ENCODE assay signal across 8 cellular contexts in genomic region chr10:80202934-80203834, GRCh38. TPM values are rescaled to one million over a fixed set of nuclear protein-coding genes. Genes with fewer than 3 reads are reported as not detected.
A peak's percentile ranks its signal among the peaks of the same experiment; 100 is the strongest.
DNase-seq lines count a peak whose midpoint lies in the region; ATAC-seq and TF ChIP-seq lines count a peak whose summit lies in the region.

No MANE protein-coding gene starts in this region.

- H3K4me3 ChIP-seq in BE2C (ENCODE audit: low read depth, low read length) (no peak overlapping the region), OCI-LY7 (ENCODE audit: low read depth, low read length, poor library complexity, severe bottlenecking) (peak overlapping the region; percentile 80)

- H3K27ac Mint-ChIP-seq in activated T-helper 2 cell treated with anti-CD3 and anti-CD28 coated beads, Interferon-gamma antibody, Interleukin-2, Interleukin-4, amounts not matched to agents 10 μg/mL and 5 μg/mL and 100 μg/mL, durations not matched to agents 14 hours and 24 hours and 36 hours: peak overlapping the region; percentile 86

- H3K4me3 Mint-ChIP-seq in activated T-helper 2 cell treated with anti-CD3 and anti-CD28 coated beads, Interferon-gamma antibody, Interleukin-2, Interleukin-4, amounts not matched to agents 10 μg/mL and 5 μg/mL and 100 μg/mL, durations not matched to agents 14 hours and 24 hours and 36 hours (ENCODE audit: low read depth): peak overlapping the region; percentile 97

- H3K27ac ChIP-seq in OCI-LY7 (ENCODE audit: low read depth, low read length, poor library complexity, severe bottlenecking): peak overlapping the region; percentile 62

- H3K9me3 ChIP-seq in BE2C: no peaks in the 10 kb centered on the region
- no peaks in the 10 kb centered on the region for H3K9me3 ChIP-seq in OCI-LY7 (ENCODE audit: low read length)

- no peaks in the 10 kb centered on the region for H3K27me3 Mint-ChIP-seq in activated T-helper 2 cell treated with anti-CD3 and anti-CD28 coated beads, Interferon-gamma antibody, Interleukin-2, Interleukin-4, amounts not matched to agents 10 μg/mL and 5 μg/mL and 100 μg/mL, durations not matched to agents 14 hours and 24 hours and 36 hours (ENCODE audit: low read depth)

- peaks cover 71% of the 10 kb centered on the region for H3K79me2 ChIP-seq in OCI-LY7 (ENCODE audit: insufficient read depth, low read depth, low read length)

- peak overlapping the region; percentile 99 for H3K4me2 ChIP-seq in OCI-LY7 (ENCODE audit: low read length)

- intact Hi-C loops in OCI-LY7 (cut with micrococcal nuclease; ENCODE audit: unreplicated experiment): loop anchor here (5.0 to 10.0 kb wide), 2 partner anchors 254 to 958 kb away; no protein-coding TSS in a partner anchor
- intact Hi-C loops in activated T-helper 2 cell treated with anti-CD3 and anti-CD28 coated beads, Interferon-gamma antibody, Interleukin-2, Interleukin-4, amounts not matched to agents 10 μg/mL and 5 μg/mL and 100 μg/mL, durations not matched to agents 14 hours and 24 hours and 36 hours (cut with micrococcal nuclease): loop anchor here (1.0 to 10.0 kb wide), 4 partner anchors 15 to 868 kb away; no protein-coding TSS in a partner anchor

- peaks cover 12% of the 10 kb centered on the region; the same call in 1 of the 2 replicates for H4K20me1 ChIP-seq in OCI-LY7 (ENCODE audit: insufficient read depth, low read length)

- H2AFZ ChIP-seq in OCI-LY7 (ENCODE audit: low read length): no peak overlapping the region; the same call in 1 of the 2 replicates

- DNase-seq in BE2C: no peak
- DNase-seq in OCI-LY7 (ENCODE audit: low spot score): peak; percentile 83
- DNase-seq in activated T-helper 2 cell treated with anti-CD3 and anti-CD28 coated beads, Interferon-gamma antibody, Interleukin-2, Interleukin-4, amounts not matched to agents 10 μg/mL and 5 μg/mL and 100 μg/mL, durations not matched to agents 14 hours and 24 hours and 36 hours (ENCODE audit: low spot score): peak; percentile 67
- DNase-seq in glomerular visceral epithelial cell (ENCODE audit: extremely low spot score): peak; percentile 85
- DNase-seq in pulmonary artery endothelial cell (ENCODE audit: low read depth, low spot score): peak; percentile 41
- no peak for DNase-seq in HuH-7 (ENCODE audit: low spot score)

- H3K9me2 ChIP-seq in OCI-LY7 (ENCODE audit: insufficient read depth, low read length): no peaks in the 10 kb centered on the region

- H3K27me3 ChIP-seq in BE2C: no peaks in the 10 kb centered on the region

- POLR2A ChIA-PET in OCI-LY7 (lab: Charles Lee): interaction anchor here (0.6 to 4.2 kb wide), 6 partner anchors 8 to 862 kb away, joined by 3 to 36 read pairs (median 4); no protein-coding TSS in a partner anchor

- H3K9me3 Mint-ChIP-seq in activated T-helper 2 cell treated with anti-CD3 and anti-CD28 coated beads, Interferon-gamma antibody, Interleukin-2, Interleukin-4, amounts not matched to agents 10 μg/mL and 5 μg/mL and 100 μg/mL, durations not matched to agents 14 hours and 24 hours and 36 hours: no peaks in the 10 kb centered on the region

- BruUV-seq in OCI-LY7 (replicated peaks; lab: Mats Ljungman, UMichigan): TSS peak; percentile 29

- no peaks in the 10 kb centered on the region for H3K36me3 ChIP-seq in BE2C
- 0 out of 2 replicates have a peak, but pooled peaks cover 7% of the 10 kb centered on the region for H3K36me3 ChIP-seq in OCI-LY7 (ENCODE audit: insufficient read depth, low read length)

- H3K4me1 ChIP-seq in BE2C: no peaks in the 10 kb centered on the region; the same call in 1 of the 2 replicates
- peaks cover 64% of the 10 kb centered on the region for H3K4me1 ChIP-seq in OCI-LY7 (ENCODE audit: insufficient read depth, low read length, poor library complexity, severe bottlenecking)

- TF ChIP-seq CTCF in BE2C (IDR thresholded peaks at IDR 0.05; ENCODE audit: low read depth, low read length) (peak; percentile 15; the same call in 1 of the 2 replicates), OCI-LY7 (conservative IDR thresholded peaks at IDR 0.05; ENCODE audit: low read length) (peak; percentile 86)

- CTCF ChIA-PET in OCI-LY7 (lab: Charles Lee; ENCODE audit: unreplicated experiment): interaction anchor here (0.6 to 2.2 kb wide), 4 partner anchors 15 to 59 kb away, joined by 3 to 15 read pairs (median 5); no protein-coding TSS in a partner anchor

- peaks cover 58% of the 10 kb centered on the region for H3K4me1 Mint-ChIP-seq in activated T-helper 2 cell treated with anti-CD3 and anti-CD28 coated beads, Interferon-gamma antibody, Interleukin-2, Interleukin-4, amounts not matched to agents 10 μg/mL and 5 μg/mL and 100 μg/mL, durations not matched to agents 14 hours and 24 hours and 36 hours (ENCODE audit: low read depth)

- H3K36me3 Mint-ChIP-seq in activated T-helper 2 cell treated with anti-CD3 and anti-CD28 coated beads, Interferon-gamma antibody, Interleukin-2, Interleukin-4, amounts not matched to agents 10 μg/mL and 5 μg/mL and 100 μg/mL, durations not matched to agents 14 hours and 24 hours and 36 hours (ENCODE audit: low read depth): peaks cover 37% of the 10 kb centered on the region

- ATAC-seq in GM18870 (IDR thresholded peaks at IDR 0.05; ENCODE audit: unreplicated experiment) (peak; percentile 73), HG03095 (IDR thresholded peaks at IDR 0.05; ENCODE audit: unreplicated experiment) (peak; percentile 52)

RNA-seq across cellular contexts. Expression of gene ANXA11, which starts 2.2 kb away (rescaled TPM):
- polyA plus RNA-seq in BE2C (2012; ENCODE audit: insufficient read depth, insufficient read length, low read depth): 26.7 TPM
- 87.8 and 93.9 TPM in 2 replicates for total RNA-seq in OCI-LY7 (2014; rRNA removed; shearing (Covaris generic))
- 164 and 199 TPM in 2 replicates for total RNA-seq in OCI-LY7 (2022)
- 251 and 264 TPM in 2 replicates for total RNA-seq in activated T-helper 2 cell treated with anti-CD3 and anti-CD28 coated beads, Interferon-gamma antibody, Interleukin-2, Interleukin-4, amounts not matched to agents 10 μg/mL and 5 μg/mL and 100 μg/mL, durations not matched to agents 14 hours and 24 hours and 36 hours
- 35.8 and 41.9 TPM in 2 replicates for total RNA-seq in pulmonary artery endothelial cell

Comparison
In these comparisons a context has a peak if more than half of its experiments do, and no peak if none do; other contexts are left out.
1. DNase-seq: peak in OCI-LY7 (single experiment), activated T-helper 2 cell treated with anti-CD3 and anti-CD28 coated beads, Interferon-gamma antibody, Interleukin-2, Interleukin-4, amounts not matched to agents 10 μg/mL and 5 μg/mL and 100 μg/mL, durations not matched to agents 14 hours and 24 hours and 36 hours (single experiment), glomerular visceral epithelial cell (single experiment) and pulmonary artery endothelial cell (single experiment); none in BE2C (single experiment) and HuH-7 (single experiment).